In the genomic region with DNA sequence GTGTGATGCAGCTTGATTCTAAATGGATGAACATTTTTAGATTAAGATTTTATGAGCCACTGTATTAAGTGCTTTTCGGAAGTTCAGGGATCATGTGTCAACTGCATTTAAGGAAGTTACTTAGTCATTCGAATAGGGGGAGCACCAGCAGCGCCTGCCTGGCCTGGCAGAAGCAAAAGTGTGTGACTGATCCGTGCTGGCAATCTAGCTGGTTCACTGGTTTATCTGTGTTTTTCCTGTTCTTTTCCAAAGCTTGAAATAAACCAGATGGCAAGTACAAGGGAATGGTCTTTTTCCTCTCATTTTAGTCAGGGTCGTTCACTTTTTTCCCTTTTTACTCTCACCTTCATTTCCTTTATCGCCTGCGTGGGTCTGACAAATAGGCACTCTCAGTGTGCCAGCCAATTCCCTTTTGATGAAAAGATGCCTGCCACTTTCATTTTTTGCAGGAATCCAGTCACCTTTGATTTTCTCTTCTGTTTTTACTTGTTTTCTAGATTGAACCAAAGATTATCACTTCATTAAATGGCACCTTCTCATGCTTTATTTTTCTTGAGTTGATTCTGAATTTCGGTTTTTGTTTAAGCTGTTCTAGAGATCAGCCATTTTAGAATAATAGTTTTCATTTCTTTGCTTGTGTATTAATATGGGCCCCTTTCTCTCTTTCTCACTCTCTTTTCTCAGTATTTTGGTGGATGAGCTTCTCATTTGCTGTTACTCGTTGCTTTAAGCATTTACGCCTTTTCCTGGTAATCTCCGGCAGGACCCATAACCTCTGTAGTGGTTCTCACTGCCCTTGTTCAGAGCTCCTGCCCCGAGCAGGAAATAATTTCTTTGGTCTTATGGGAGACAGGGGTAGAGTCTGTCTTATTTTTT, we compare ENCODE assay signal across 1 cellular context.
A peak's percentile ranks its signal among the peaks of the same experiment; 100 is the strongest.
TF ChIP-seq lines count a peak whose summit lies in the region.

No MANE protein-coding gene starts in this region.

TF ChIP-seq in HEK293, 187 proteins besides CTCF, POLR2A, EP300 and RAD21 (continued from another document):
- TF ChIP-seq ZBTB48 (tag by site-specific recombination; IDR thresholded peaks at IDR 0.05) (peak; percentile 66; the same call in 1 of the 2 replicates), PRDM1 (tag by site-specific recombination; IDR thresholded peaks at IDR 0.05) (peak; percentile 99), ZNF660 (tag by site-specific recombination; IDR thresholded peaks at IDR 0.05) (peak; percentile 60), ZNF335 (tag by site-specific recombination; conservative IDR thresholded peaks at IDR 0.05) (peak; percentile 83), ZNF274 (IDR thresholded peaks at IDR 0.05; ENCODE audit: low read length) (no peak), ZNF274 (tag by site-specific recombination; IDR thresholded peaks at IDR 0.05; ENCODE audit: borderline replicate concordance) (no peak), KLF1 (tag by site-specific recombination; IDR thresholded peaks at IDR 0.05) (no peak), SP7 (tag by site-specific recombination; IDR thresholded peaks at IDR 0.05) (no peak), SP2 (tag by site-specific recombination; IDR thresholded peaks at IDR 0.05) (no peak), ZNF302 (tag by site-specific recombination; IDR thresholded peaks at IDR 0.05; ENCODE audit: low read depth) (no peak), ZEB2 (tag by site-specific recombination; IDR thresholded peaks at IDR 0.05) (0 out of 2 replicates have a peak, but pooled peaks have one; percentile 31)
- TF ChIP-seq, protein P1, sequence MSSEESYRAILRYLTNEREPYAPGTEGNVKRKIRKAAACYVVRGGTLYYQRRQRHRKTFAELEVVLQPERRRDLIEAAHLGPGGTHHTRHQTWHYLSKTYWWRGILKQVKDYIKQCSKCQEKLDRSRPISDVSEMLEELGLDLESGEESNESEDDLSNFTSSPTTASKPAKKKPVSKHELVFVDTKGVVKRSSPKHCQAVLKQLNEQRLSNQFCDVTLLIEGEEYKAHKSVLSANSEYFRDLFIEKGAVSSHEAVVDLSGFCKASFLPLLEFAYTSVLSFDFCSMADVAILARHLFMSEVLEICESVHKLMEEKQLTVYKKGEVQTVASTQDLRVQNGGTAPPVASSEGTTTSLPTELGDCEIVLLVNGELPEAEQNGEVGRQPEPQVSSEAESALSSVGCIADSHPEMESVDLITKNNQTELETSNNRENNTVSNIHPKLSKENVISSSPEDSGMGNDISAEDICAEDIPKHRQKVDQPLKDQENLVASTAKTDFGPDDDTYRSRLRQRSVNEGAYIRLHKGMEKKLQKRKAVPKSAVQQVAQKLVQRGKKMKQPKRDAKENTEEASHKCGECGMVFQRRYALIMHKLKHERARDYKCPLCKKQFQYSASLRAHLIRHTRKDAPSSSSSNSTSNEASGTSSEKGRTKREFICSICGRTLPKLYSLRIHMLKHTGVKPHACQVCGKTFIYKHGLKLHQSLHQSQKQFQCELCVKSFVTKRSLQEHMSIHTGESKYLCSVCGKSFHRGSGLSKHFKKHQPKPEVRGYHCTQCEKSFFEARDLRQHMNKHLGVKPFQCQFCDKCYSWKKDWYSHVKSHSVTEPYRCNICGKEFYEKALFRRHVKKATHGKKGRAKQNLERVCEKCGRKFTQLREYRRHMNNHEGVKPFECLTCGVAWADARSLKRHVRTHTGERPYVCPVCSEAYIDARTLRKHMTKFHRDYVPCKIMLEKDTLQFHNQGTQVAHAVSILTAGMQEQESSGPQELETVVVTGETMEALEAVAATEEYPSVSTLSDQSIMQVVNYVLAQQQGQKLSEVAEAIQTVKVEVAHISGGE (tag by site-specific recombination; conservative IDR thresholded peaks at IDR 0.05; ENCODE audit: low read depth) = no peak; the same call in 1 of the 2 replicates
- TF ChIP-seq, protein P2, sequence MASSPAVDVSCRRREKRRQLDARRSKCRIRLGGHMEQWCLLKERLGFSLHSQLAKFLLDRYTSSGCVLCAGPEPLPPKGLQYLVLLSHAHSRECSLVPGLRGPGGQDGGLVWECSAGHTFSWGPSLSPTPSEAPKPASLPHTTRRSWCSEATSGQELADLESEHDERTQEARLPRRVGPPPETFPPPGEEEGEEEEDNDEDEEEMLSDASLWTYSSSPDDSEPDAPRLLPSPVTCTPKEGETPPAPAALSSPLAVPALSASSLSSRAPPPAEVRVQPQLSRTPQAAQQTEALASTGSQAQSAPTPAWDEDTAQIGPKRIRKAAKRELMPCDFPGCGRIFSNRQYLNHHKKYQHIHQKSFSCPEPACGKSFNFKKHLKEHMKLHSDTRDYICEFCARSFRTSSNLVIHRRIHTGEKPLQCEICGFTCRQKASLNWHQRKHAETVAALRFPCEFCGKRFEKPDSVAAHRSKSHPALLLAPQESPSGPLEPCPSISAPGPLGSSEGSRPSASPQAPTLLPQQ (tag by site-specific recombination; IDR thresholded peaks at IDR 0.05) = no peak
